ENCODE assay signal across 12 cellular contexts in genomic region chr5:53335115-53335514, GRCh38.
DNase-seq lines count a peak whose midpoint lies in the region; ATAC-seq, FAIRE-seq and TF ChIP-seq lines count a peak whose summit lies in the region.
"Had no signal": no experiment of that assay in that cellular context is flagged by ENCODE, and none has a peak within 500 bp of the region (broad histone marks: within the 10 kb centered on the region; RNA-seq: fewer than 3 reads in every experiment).

No MANE protein-coding gene starts in this region.

- no peaks in the 10 kb centered on the region for H3K36me3 Mint-ChIP-seq in CD8-positive, alpha-beta T cell
- H3K36me3 Mint-ChIP-seq: memory B cell had no signal

- H3K4me1 ChIP-seq in CD8-positive, alpha-beta T cell (ENCODE audit: insufficient read depth, low read length) = no peaks in the 10 kb centered on the region
- H3K4me1 ChIP-seq: psoas muscle had no signal

- no peak overlapping the region for H3K4me3 Mint-ChIP-seq in CD8-positive, alpha-beta T cell
- H3K4me3 Mint-ChIP-seq: activated T-helper 17 cell treated with anti-CD3 and anti-CD28 coated beads, Interleukin-2, amount 50 U/mL, for 72 hours; central memory CD8-positive, alpha-beta T cell; memory B cell had no signal

- H3K4me1 Mint-ChIP-seq in CD8-positive, alpha-beta T cell (ENCODE audit: low read depth) = no peaks in the 10 kb centered on the region
- H3K4me1 Mint-ChIP-seq: activated T-helper 17 cell treated with anti-CD3 and anti-CD28 coated beads, Interleukin-2, amount 50 U/mL, for 72 hours; central memory CD8-positive, alpha-beta T cell; memory B cell had no signal

- no peak for ATAC-seq in CD8-positive, alpha-beta T cell
- ATAC-seq: activated T-helper 17 cell treated with anti-CD3 and anti-CD28 coated beads, Interleukin-2, amount 50 U/mL, for 72 hours; psoas muscle had no signal

- no peaks in the 10 kb centered on the region for H3K9me3 ChIP-seq in CD8-positive, alpha-beta T cell (ENCODE audit: low read length)
- H3K9me3 ChIP-seq: psoas muscle had no signal

- H3K27ac ChIP-seq in brain microvascular endothelial cell = peak overlapping the region; percentile 20
- no peak overlapping the region for H3K27ac ChIP-seq in CD8-positive, alpha-beta T cell (ENCODE audit: low read depth, low read length)
- H3K27ac ChIP-seq: psoas muscle had no signal

- no peak for DNase-seq in brain microvascular endothelial cell
- peak; percentile 60 for DNase-seq in islet precursor cell
- no peak for DNase-seq in urothelium cell line (ENCODE audit: low spot score)
- no peak for DNase-seq in DMS 273 treated with DMSO at 0.1 percent for 48 hours (lab: John Stamatoyannopoulos, UW)
- no peak for DNase-seq in NCI-H446 (lab: John Stamatoyannopoulos, UW)
- no peak for DNase-seq in CD8-positive, alpha-beta T cell
- DNase-seq: psoas muscle, T-helper 1 cell had no signal

- no peak overlapping the region for H3K27ac Mint-ChIP-seq in CD8-positive, alpha-beta T cell
- H3K27ac Mint-ChIP-seq: activated T-helper 17 cell treated with anti-CD3 and anti-CD28 coated beads, Interleukin-2, amount 50 U/mL, for 72 hours; memory B cell had no signal

- no peaks in the 10 kb centered on the region for H3K36me3 ChIP-seq in brain microvascular endothelial cell (replicated peaks)
- no peaks in the 10 kb centered on the region for H3K36me3 ChIP-seq in CD8-positive, alpha-beta T cell (ENCODE audit: insufficient read depth, low read length)

- in situ Hi-C loops in brain microvascular endothelial cell (cut with HindIII; ENCODE audit: low pct_ligation_motif_present, low sequenced_read_pairs) = no loop called here

- H3K9me3 Mint-ChIP-seq in CD8-positive, alpha-beta T cell = no peaks in the 10 kb centered on the region
- H3K9me3 Mint-ChIP-seq: activated T-helper 17 cell treated with anti-CD3 and anti-CD28 coated beads, Interleukin-2, amount 50 U/mL, for 72 hours; central memory CD8-positive, alpha-beta T cell; memory B cell had no signal

- no peak overlapping the region for H3K4me3 ChIP-seq in brain microvascular endothelial cell (ENCODE audit: low read depth, low read length)
- H3K4me3 ChIP-seq in CD8-positive, alpha-beta T cell (ENCODE audit: low read depth, low read length) = no peak overlapping the region
- H3K4me3 ChIP-seq: psoas muscle had no signal

- H3K27me3 ChIP-seq in brain microvascular endothelial cell (replicated peaks) = no peaks in the 10 kb centered on the region
- H3K27me3 ChIP-seq in CD8-positive, alpha-beta T cell (ENCODE audit: insufficient read depth, low read length) = no peaks in the 10 kb centered on the region

- FAIRE-seq in urothelium cell line (lab: Jason Lieb, UNC) = peak; percentile 35

- peaks cover 4% of the 10 kb centered on the region for H3K27me3 Mint-ChIP-seq in CD8-positive, alpha-beta T cell (ENCODE audit: low read depth)
- H3K27me3 Mint-ChIP-seq: central memory CD8-positive, alpha-beta T cell; memory B cell had no signal

- CTCF ChIA-PET in CD8-positive, alpha-beta T cell (lab: Charles Lee) = no interaction called here

- intact Hi-C loops in CD8-positive, alpha-beta T cell (cut with DNase I, micrococcal nuclease) = no loop called here

- TF ChIP-seq CTCF in LNCAP (IDR thresholded peaks at IDR 0.05) = peak; percentile 35
- TF ChIP-seq CTCF in brain microvascular endothelial cell (IDR thresholded peaks at IDR 0.05; ENCODE audit: low read depth, low read length, missing control alignments) = peak; percentile 54
- TF ChIP-seq CTCF in CD8-positive, alpha-beta T cell (IDR thresholded peaks at IDR 0.05) = no peak

- POLR2A ChIA-PET in CD8-positive, alpha-beta T cell (lab: Charles Lee) = no interaction called here
